Comparison of ENCODE assay signal across 14 cellular contexts in genomic region chr14:99936738-99937474, GRCh38.
DNase-seq lines count a peak whose midpoint lies in the region; ATAC-seq and TF ChIP-seq lines count a peak whose summit lies in the region.
"Had no signal": no experiment of that assay in that cellular context is flagged by ENCODE, and none has a peak within 500 bp of the region (broad histone marks: within the 10 kb centered on the region; RNA-seq: fewer than 3 reads in every experiment).

No MANE protein-coding gene starts in this region.

- no peak overlapping the region for H3K4me3 ChIP-seq in upper lobe of right lung

- no peak overlapping the region for H3K27ac Mint-ChIP-seq in HFFc6
- H3K27ac Mint-ChIP-seq: activated naive CD8-positive, alpha-beta T cell; naive thymus-derived CD4-positive, alpha-beta T cell had no signal

- no peaks in the 10 kb centered on the region for H3K36me3 Mint-ChIP-seq in HFFc6 (ENCODE audit: low read depth)
- H3K36me3 Mint-ChIP-seq: activated naive CD8-positive, alpha-beta T cell; naive thymus-derived CD4-positive, alpha-beta T cell had no signal

- no peaks in the 10 kb centered on the region; the same call in 1 of the 2 replicates for H3K27me3 Mint-ChIP-seq in HFFc6 (ENCODE audit: insufficient read depth)
- H3K27me3 Mint-ChIP-seq: activated naive CD8-positive, alpha-beta T cell had no signal

- DNase-seq in HFFc6 = no peak
- no peak for DNase-seq in upper lobe of right lung
- no peak for DNase-seq in COLO668 (lab: John Stamatoyannopoulos, UW; ENCODE audit: unreplicated experiment)
- no peak for DNase-seq in activated CD4-positive, alpha-beta T cell treated with anti-CD3 and anti-CD28 coated beads, Interleukin-2, amount 50 U/mL, for 48 hours
- no peak for DNase-seq in NCI-H1092 treated with DMSO at 0.1 percent for 48 hours (lab: John Stamatoyannopoulos, UW)
- DNase-seq: activated CD4-positive, alpha-beta T cell treated with anti-CD3 and anti-CD28 coated beads, Interleukin-2, amount 50 U/mL, for 4 hours; DMS53; kidney; naive thymus-derived CD4-positive, alpha-beta T cell; NCI-H1105; NCI-H526 treated with DMSO at 0.1 percent for 48 hours had no signal

- intact Hi-C loops in upper lobe of right lung (cut with DNase I) = no loop called here

- H3K27ac ChIP-seq in upper lobe of right lung = no peak overlapping the region

- no peaks in the 10 kb centered on the region for H3K9me3 Mint-ChIP-seq in HFFc6
- H3K9me3 Mint-ChIP-seq: naive thymus-derived CD4-positive, alpha-beta T cell had no signal

- no peak overlapping the region for H3K4me3 Mint-ChIP-seq in HFFc6
- H3K4me3 Mint-ChIP-seq: activated naive CD8-positive, alpha-beta T cell; naive thymus-derived CD4-positive, alpha-beta T cell had no signal

- H3K9me3 ChIP-seq in upper lobe of right lung = no peaks in the 10 kb centered on the region

- H3K27me3 ChIP-seq in upper lobe of right lung = no peaks in the 10 kb centered on the region

- H3K4me1 ChIP-seq in upper lobe of right lung = no peaks in the 10 kb centered on the region

- H3K4me1 Mint-ChIP-seq in HFFc6 (ENCODE audit: low read depth) = peaks cover 6% of the 10 kb centered on the region
- H3K4me1 Mint-ChIP-seq: naive thymus-derived CD4-positive, alpha-beta T cell had no signal

- peak; percentile 28 for TF ChIP-seq CTCF in HFFc6 (IDR thresholded peaks at IDR 0.05)
- TF ChIP-seq CTCF in upper lobe of right lung (IDR thresholded peaks at IDR 0.05) = no peak

- peaks cover 33% of the 10 kb centered on the region for H3K36me3 ChIP-seq in upper lobe of right lung

- ATAC-seq in GM18909 (IDR thresholded peaks at IDR 0.05; ENCODE audit: poor library complexity, unreplicated experiment) (peak; percentile 59), HG03558 (IDR thresholded peaks at IDR 0.05; ENCODE audit: extremely low read depth, unreplicated experiment) (peak; percentile 73), upper lobe of right lung (peak; percentile 26)
- ATAC-seq: naive thymus-derived CD4-positive, alpha-beta T cell had no signal
